In genomic region chr11:119728651-119729580, GRCh38 we compare ENCODE assay signal across 8 cellular contexts. TPM values are rescaled to one million over a fixed set of nuclear protein-coding genes. Genes with fewer than 3 reads are reported as not detected.
DNase-seq lines count a peak whose midpoint lies in the region; ATAC-seq and TF ChIP-seq lines count a peak whose summit lies in the region.

Gene NECTIN1 (minus strand): TSS chr11:119729200. CDS start chr11:119728553, 647 bp downstream.

- H3K9me3 ChIP-seq in liver (ENCODE audit: control insufficient read depth in 4 of 4, low read length in 3 of 4), result no peaks in the 10 kb centered on the region

- H3K4me1 ChIP-seq in liver (ENCODE audit: control insufficient read depth in 4 of 4, insufficient read depth in 4 of 4, low read length in 3 of 4), result peaks cover 10 to 29% (median 19%) of the 10 kb centered on the region in 4 donors

- H3K4me1 Mint-ChIP-seq in dendritic cell treated with granulocyte-macrophage colony-stimulating factor and Interleukin-4, amounts not matched to agents 40 ng/mL and 50 ng/mL, for 4 days (ENCODE audit: low read depth), result peaks cover 43% of the 10 kb centered on the region

- TF ChIP-seq CTCF in BJ (IDR thresholded peaks at IDR 0.05; ENCODE audit: insufficient read depth, low read depth, low read length) (peak; percentile 82), liver (IDR thresholded peaks at IDR 0.05; ENCODE audit: low read depth, low read length, missing input control) (peak; percentile 70)

- DNase-seq in BJ (ENCODE audit: low read depth) (no peak), NCI-H524 (lab: John Stamatoyannopoulos, UW) (peak; percentile 56 to 81)
- peak; percentile 83 for DNase-seq in activated CD4-positive, alpha-beta T cell treated with anti-CD3 and anti-CD28 coated beads, Interleukin-2, amount 50 U/mL, for 1 hour
- DNase-seq in stimulated activated CD4-positive, alpha-beta T cell treated with anti-CD3 and anti-CD28 coated beads, Interleukin-2, amount 100 ng/mL, for 48 hours, result peak; percentile 84 to 86

- H3K36me3 Mint-ChIP-seq in dendritic cell treated with granulocyte-macrophage colony-stimulating factor and Interleukin-4, amounts not matched to agents 40 ng/mL and 50 ng/mL, for 4 days (ENCODE audit: low read depth), result no peaks in the 10 kb centered on the region

- no peaks in the 10 kb centered on the region for H3K9me3 Mint-ChIP-seq in dendritic cell treated with granulocyte-macrophage colony-stimulating factor and Interleukin-4, amounts not matched to agents 40 ng/mL and 50 ng/mL, for 4 days

- H3K27me3 ChIP-seq in BJ (ENCODE audit: control insufficient read depth, insufficient read depth, low read length) (no peaks in the 10 kb centered on the region), liver (ENCODE audit: control insufficient read depth in 4 of 4, insufficient read depth in 4 of 4, low read length in 3 of 4) (no peaks in the 10 kb centered on the region)

- peak; percentile 75 to 78 for TF ChIP-seq RAD21 in liver (IDR thresholded peaks at IDR 0.05)

- H3K36me3 ChIP-seq in BJ (ENCODE audit: control insufficient read depth, insufficient read depth, low read length) (no peaks in the 10 kb centered on the region), liver (ENCODE audit: control insufficient read depth in 4 of 4, insufficient read depth in 3 of 4, low read depth in 1 of 4, low read length in 3 of 4) (no peaks in the 10 kb centered on the region)

- POLR2A ChIA-PET in BJ (lab: Charles Lee), result no interaction called here

- H3K27ac Mint-ChIP-seq in dendritic cell treated with granulocyte-macrophage colony-stimulating factor and Interleukin-4, amounts not matched to agents 40 ng/mL and 50 ng/mL, for 4 days, result peak within 1 kb of the TSS; percentile 86

- H3K4me3 ChIP-seq in BJ (ENCODE audit: low read depth, low read length) (peak within 1 kb of the TSS; percentile 58), liver (ENCODE audit: low read depth in 1 of 3, low read length in 3 of 3) (peak within 1 kb of the TSS; percentile 57 to 86 (median 75))

- peak within 1 kb of the TSS; percentile 67 to 80 for H3K27ac ChIP-seq in liver (ENCODE audit: low read depth in 1 of 2, low read length in 2 of 2)

- intact Hi-C loops in dendritic cell treated with granulocyte-macrophage colony-stimulating factor and Interleukin-4, amounts not matched to agents 40 ng/mL and 50 ng/mL, for 4 days (cut with micrococcal nuclease), result loop anchor here (1.0 kb wide), 1 partner anchor 63 kb away; no protein-coding TSS in a partner anchor

- CTCF ChIA-PET in BJ (lab: Yijun Ruan, JAX), result interaction anchor here (0.5 to 4.1 kb wide), 46 partner anchors 9 to 1890 kb away, joined by 3 to 42 read pairs (median 5); no protein-coding TSS in a partner anchor

- H3K27me3 Mint-ChIP-seq in dendritic cell treated with granulocyte-macrophage colony-stimulating factor and Interleukin-4, amounts not matched to agents 40 ng/mL and 50 ng/mL, for 4 days, result peaks cover 38% of the 10 kb centered on the region

- peak within 1 kb of the TSS; percentile 87 for H3K4me3 Mint-ChIP-seq in dendritic cell treated with granulocyte-macrophage colony-stimulating factor and Interleukin-4, amounts not matched to agents 40 ng/mL and 50 ng/mL, for 4 days

- ATAC-seq in GM19023 (IDR thresholded peaks at IDR 0.05; ENCODE audit: unreplicated experiment), result peak; percentile 84
- peak; percentile 78 for ATAC-seq in HG03196 (IDR thresholded peaks at IDR 0.05; ENCODE audit: unreplicated experiment)

- peak within 1 kb of the TSS; percentile 49 for H3K9ac ChIP-seq in liver (ENCODE audit: low read depth in 1 of 2, low read length in 2 of 2)

- WGBS in liver, result under 1% methylated on average over 128 of the region's 128 CpGs

TF ChIP-seq in liver, 16 proteins besides CTCF, POLR2A, EP300 and RAD21:
- TF ChIP-seq YY1 (IDR thresholded peaks at IDR 0.05) (peak; percentile 41), REST (IDR thresholded peaks at IDR 0.05) (peak; percentile 31), SP1 (IDR thresholded peaks at IDR 0.05) (peak; percentile 8), JUND (IDR thresholded peaks at IDR 0.05) (no peak), FOXA1 (IDR thresholded peaks at IDR 0.05) (no peak)

RNA-seq across cellular contexts. Expression of gene NECTIN1, which starts in this region (rescaled TPM):
- polyA plus RNA-seq in BJ (2011; rRNA removed) (1.7 and 3.0 TPM in 2 replicates), liver (1 to 10 TPM in 1 of 2 donors, under 1 TPM in 1; 0.69 to 4.0 TPM)
- polyA minus RNA-seq in BJ (2011; rRNA and poly(A)+ RNA removed), result 8.0 and 8.5 TPM in 2 replicates
- total RNA-seq in liver, result 1 to 10 TPM; 6.1 to 7.7 TPM
